ENCODE assay signal across 1 cellular context in genomic region chr13:100600915-100601314, GRCh38.
TF ChIP-seq lines count a peak whose summit lies in the region.

No MANE protein-coding gene starts in this region.

TF ChIP-seq in K562, 482 proteins besides CTCF, POLR2A, EP300 and RAD21 (continued from another document and continues in another):
- TF ChIP-seq ZBTB11 (CRISPR knock-in tag; IDR thresholded peaks at IDR 0.05) (no peak), BRF2 (IDR thresholded peaks at IDR 0.05; ENCODE audit: borderline replicate concordance, insufficient read depth, insufficient read length) (no peak), RFX7 (CRISPR knock-in tag; IDR thresholded peaks at IDR 0.05) (no peak), RBM34 (IDR thresholded peaks at IDR 0.05; ENCODE audit: borderline replicate concordance, insufficient read depth, low read length) (no peak), GTF2E2 (tag; IDR thresholded peaks at IDR 0.05) (no peak), ZNF586 (CRISPR knock-in tag; conservative IDR thresholded peaks at IDR 0.05) (no peak), FOXK1 (CRISPR knock-in tag; IDR thresholded peaks at IDR 0.05; ENCODE audit: borderline replicate concordance) (no peak), MYC (IDR thresholded peaks at IDR 0.05; ENCODE audit: low read depth, low read length) (peak; percentile 59; the same call in 1 of the 2 replicates), MYC (CRISPR knock-in tag; IDR thresholded peaks at IDR 0.05; ENCODE audit: borderline replicate concordance, low read depth) (no peak), PKNOX1 (IDR thresholded peaks at IDR 0.05) (no peak), U2AF1 (optimal IDR thresholded peaks at IDR 0.05; ENCODE audit: low read depth, low read length) (no peak), RBM17 (IDR thresholded peaks at IDR 0.05; ENCODE audit: borderline replicate concordance, low read depth, low read length) (no peak), EGR1 (conservative IDR thresholded peaks at IDR 0.05) (peak; percentile 40), HSF4 (CRISPR knock-in tag; IDR thresholded peaks at IDR 0.05; ENCODE audit: borderline replicate concordance) (no peak), ATF7 (IDR thresholded peaks at IDR 0.05) (no peak; the same call in 1 of the 2 replicates), ZNF717 (CRISPR knock-in tag; IDR thresholded peaks at IDR 0.05) (no peak), NR1H2 (CRISPR knock-in tag; IDR thresholded peaks at IDR 0.05) (no peak), SPI1 (IDR thresholded peaks at IDR 0.05; ENCODE audit: borderline replicate concordance, low read depth, low read length) (no peak), TOE1 (IDR thresholded peaks at IDR 0.05; ENCODE audit: borderline replicate concordance) (peak; percentile 42), TOE1 (CRISPR knock-in tag; IDR thresholded peaks at IDR 0.05; ENCODE audit: borderline replicate concordance, low read depth) (no peak), MTA3 (IDR thresholded peaks at IDR 0.05; ENCODE audit: borderline replicate concordance) (no peak), ETV1 (tag; conservative IDR thresholded peaks at IDR 0.05; ENCODE audit: low read depth) (no peak), JUND (IDR thresholded peaks at IDR 0.05; ENCODE audit: borderline replicate concordance, low read depth, low read length) (0 out of 2 replicates have a peak, but pooled peaks have one; percentile 8), JUND (tag; IDR thresholded peaks at IDR 0.05; ENCODE audit: borderline replicate concordance, low read depth, low read length) (peak; percentile 44; the same call in 1 of the 3 replicates), ZNF589 (CRISPR knock-in tag; IDR thresholded peaks at IDR 0.05; ENCODE audit: low read depth) (no peak), SMAD4 (CRISPR knock-in tag; conservative IDR thresholded peaks at IDR 0.05) (no peak), SNIP1 (IDR thresholded peaks at IDR 0.05; ENCODE audit: low read depth) (no peak), BCL6 (CRISPR knock-in tag; IDR thresholded peaks at IDR 0.05) (no peak), ZBTB2 (IDR thresholded peaks at IDR 0.05) (no peak), ZBTB5 (IDR thresholded peaks at IDR 0.05) (no peak), EZH2 (IDR thresholded peaks at IDR 0.05; ENCODE audit: borderline replicate concordance, low read depth, low read length) (no peak), ZBTB1 (CRISPR knock-in tag; IDR thresholded peaks at IDR 0.05; ENCODE audit: borderline replicate concordance, low read depth) (no peak), RCOR1 (IDR thresholded peaks at IDR 0.05; ENCODE audit: borderline replicate concordance in 1 of 2, low read depth in 2 of 2, low read length in 2 of 2) (peak in 1 of 2 experiments; percentile 41; a peak in 1 of 4 replicates), ZFP36 (IDR thresholded peaks at IDR 0.05; ENCODE audit: low read depth, low read length, partially characterized antibody) (no peak), ZNF277 (CRISPR knock-in tag; IDR thresholded peaks at IDR 0.05; ENCODE audit: borderline replicate concordance) (no peak), ZNF57 (CRISPR knock-in tag; IDR thresholded peaks at IDR 0.05) (no peak), CHD1 (IDR thresholded peaks at IDR 0.05; ENCODE audit: low read length) (no peak), PTRF (tag; IDR thresholded peaks at IDR 0.05) (no peak), ZKSCAN8 (CRISPR knock-in tag; IDR thresholded peaks at IDR 0.05) (no peak), ZNF75A (CRISPR knock-in tag; IDR thresholded peaks at IDR 0.05) (no peak), ZNF449 (CRISPR knock-in tag; IDR thresholded peaks at IDR 0.05) (no peak), TRIM28 (IDR thresholded peaks at IDR 0.05) (no peak), HDAC3 (IDR thresholded peaks at IDR 0.05; ENCODE audit: borderline replicate concordance, partially characterized antibody) (no peak), CCNT2 (IDR thresholded peaks at IDR 0.05; ENCODE audit: borderline replicate concordance, extremely low read depth, insufficient read length, low read depth, low read length) (no peak), CTBP1 (IDR thresholded peaks at IDR 0.05; ENCODE audit: borderline replicate concordance) (no peak), BRD9 (IDR thresholded peaks at IDR 0.05; ENCODE audit: low read depth, partially characterized antibody) (no peak), MYNN (IDR thresholded peaks at IDR 0.05) (no peak), MYNN (CRISPR knock-in tag; IDR thresholded peaks at IDR 0.05) (no peak), RNF219 (CRISPR knock-in tag; IDR thresholded peaks at IDR 0.05) (no peak), TEAD2 (tag; IDR thresholded peaks at IDR 0.05) (no peak), ZNF398 (CRISPR knock-in tag; IDR thresholded peaks at IDR 0.05) (no peak), MCM3 (IDR thresholded peaks at IDR 0.05) (no peak), CHD4 (IDR thresholded peaks at IDR 0.05; ENCODE audit: insufficient read depth, insufficient replicate concordance, low read depth, low read length, poor library complexity, severe bottlenecking) (no peak), HCFC1 (IDR thresholded peaks at IDR 0.05; ENCODE audit: low read depth, low read length) (no peak), FOXM1 (IDR thresholded peaks at IDR 0.05; ENCODE audit: low read depth) (no peak), FOXM1 (CRISPR knock-in tag; IDR thresholded peaks at IDR 0.05; ENCODE audit: low read depth) (no peak), DLX4 (CRISPR knock-in tag; IDR thresholded peaks at IDR 0.05) (no peak), L3MBTL2 (IDR thresholded peaks at IDR 0.05) (peak; percentile 90)
